In genomic region chr15:40564591-40565332, GRCh38 we compare ENCODE assay signal across 8 cellular contexts. TPM values are rescaled to one million over a fixed set of nuclear protein-coding genes. Genes with fewer than 3 reads are reported as not detected.
DNase-seq lines count a peak whose midpoint lies in the region; ATAC-seq, FAIRE-seq and TF ChIP-seq lines count a peak whose summit lies in the region.

TSS of gene CCDC32 (minus strand) at chr15:40565042. CDS start at chr15:40563015, 2,027 bp downstream.

- H3K4me3 ChIP-seq in esophagus muscularis mucosa (peak within 1 kb of the TSS; percentile 66 to 81 (median 71)), muscle layer of duodenum (ENCODE audit: low read depth in 1 of 2, low read length in 2 of 2) (peak within 1 kb of the TSS; percentile 73 to 80)

- peak within 1 kb of the TSS; percentile 93 for H3K27ac Mint-ChIP-seq in activated T-cell treated with anti-CD3 and anti-CD28 coated beads, Interleukin-2, amount 50 U/mL, for 72 hours

- H3K9me3 ChIP-seq in KOPT-K1 (ENCODE audit: insufficient read depth, low read length, poor library complexity, severe bottlenecking) (no peaks in the 10 kb centered on the region), esophagus muscularis mucosa (no peaks in the 10 kb centered on the region), muscle layer of duodenum (ENCODE audit: control insufficient read depth in 1 of 2, low read length in 2 of 2) (no peaks in the 10 kb centered on the region)

- intact Hi-C loops in esophagus muscularis mucosa (cut with DNase I) = loop anchor here (5.0 to 10.0 kb wide), 2 partner anchors 42 to 190 kb away; partner anchors contain the start of gene RMDN3

- H3K36me3 Mint-ChIP-seq in activated T-cell treated with anti-CD3 and anti-CD28 coated beads, Interleukin-2, amount 50 U/mL, for 72 hours (ENCODE audit: insufficient read depth in 2 of 2) = peaks cover 0 to 3% of the 10 kb centered on the region in 2 donors

- peak within 1 kb of the TSS; percentile 93 for H3K4me3 Mint-ChIP-seq in activated T-cell treated with anti-CD3 and anti-CD28 coated beads, Interleukin-2, amount 50 U/mL, for 72 hours

- H3K4me1 Mint-ChIP-seq in activated T-cell treated with anti-CD3 and anti-CD28 coated beads, Interleukin-2, amount 50 U/mL, for 72 hours (ENCODE audit: low read depth) = peaks cover 43% of the 10 kb centered on the region

- H3K27me3 ChIP-seq in esophagus muscularis mucosa = no peaks in the 10 kb centered on the region
- no peaks in the 10 kb centered on the region for H3K27me3 ChIP-seq in muscle layer of duodenum (ENCODE audit: low read depth, low read length)

- TF ChIP-seq POLR2A in esophagus muscularis mucosa (IDR thresholded peaks at IDR 0.05; ENCODE audit: low read depth) = peak; percentile 26

- FAIRE-seq in RCC 7860 (lab: Jason Lieb, UNC) = peak; percentile 87

- H3K4me1 ChIP-seq in esophagus muscularis mucosa = peaks cover 22 to 46% (median 35%) of the 10 kb centered on the region in 4 donors
- peaks cover 2 to 16% of the 10 kb centered on the region in 2 donors for H3K4me1 ChIP-seq in muscle layer of duodenum (ENCODE audit: control insufficient read depth in 1 of 2, insufficient read depth in 2 of 2, low read length in 2 of 2)

- H3K27ac ChIP-seq in KOPT-K1 (ENCODE audit: low read depth, low read length, poor library complexity, severe bottlenecking) (peak within 1 kb of the TSS; percentile 73), esophagus muscularis mucosa (replicated peaks in 1 of 4) (peak within 1 kb of the TSS; percentile 85 to 93 (median 92)), muscle layer of duodenum (ENCODE audit: low read length) (peak within 1 kb of the TSS; percentile 93)

- no peak for TF ChIP-seq CTCF in esophagus muscularis mucosa (IDR thresholded peaks at IDR 0.05)

- no peaks in the 10 kb centered on the region for H3K9me3 Mint-ChIP-seq in activated T-cell treated with anti-CD3 and anti-CD28 coated beads, Interleukin-2, amount 50 U/mL, for 72 hours

- H3K27me3 Mint-ChIP-seq in activated T-cell treated with anti-CD3 and anti-CD28 coated beads, Interleukin-2, amount 50 U/mL, for 72 hours (ENCODE audit: low read depth) = peaks cover 6% of the 10 kb centered on the region

- TF ChIP-seq EP300 in esophagus muscularis mucosa (IDR thresholded peaks at IDR 0.05) = no peak

- WGBS in esophagus muscularis mucosa = 0% methylated on average over 20 of the region's 40 CpGs

- peak; percentile 91 for DNase-seq in DMS79 (lab: John Stamatoyannopoulos, UW)
- DNase-seq in RCC 7860 (ENCODE audit: low spot score) = peak; percentile 96
- DNase-seq in activated T-cell treated with anti-CD3 and anti-CD28 coated beads, Interleukin-2, amount 50 U/mL, for 72 hours = peak; percentile 93 to 97
- peak; percentile 99 for DNase-seq in esophagus muscularis mucosa (ENCODE audit: extremely low spot score)
- peak; percentile 95 to 97 for DNase-seq in stimulated activated CD8-positive, alpha-beta memory T cell treated with anti-CD3 and anti-CD28 coated beads, Interleukin-7, amount 100 ng/mL, for 4 hours (ENCODE audit: low read depth in 2 of 2)

- H3K36me3 ChIP-seq in KOPT-K1 (ENCODE audit: insufficient read depth, low read length) = no peaks in the 10 kb centered on the region
- H3K36me3 ChIP-seq in esophagus muscularis mucosa = peaks cover 0 to 23% (median 18%) of the 10 kb centered on the region in 4 donors
- peaks cover 0 to 7% of the 10 kb centered on the region in 2 donors for H3K36me3 ChIP-seq in muscle layer of duodenum (ENCODE audit: control insufficient read depth in 1 of 2, insufficient read depth in 2 of 2, low read length in 2 of 2)

- ATAC-seq in GM21786 (IDR thresholded peaks at IDR 0.05; ENCODE audit: unreplicated experiment) = peak; percentile 94
- ATAC-seq in activated T-cell treated with anti-CD3 and anti-CD28 coated beads, Interleukin-2, amount 50 U/mL, for 72 hours (replicated peaks in 1 of 2) = peak; percentile 93 to 94

RNA-seq across cellular contexts. Expression of gene CCDC32, which starts in this region (rescaled TPM):
- 10 to 100 TPM; 34.8 to 38.1 TPM for total RNA-seq in activated T-cell treated with anti-CD3 and anti-CD28 coated beads, Interleukin-2, amount 50 U/mL, for 72 hours
- total RNA-seq in esophagus muscularis mucosa = 10 to 100 TPM; 24.9 to 38.3 (median 36.0) TPM

Comparison
In these comparisons a context has a peak if more than half of its experiments do, and no peak if none do; other contexts are left out.
1. Peak in every context shown above with its lines: DNase-seq, ATAC-seq, H3K4me3 ChIP-seq and H3K27ac ChIP-seq.